23 cellular contexts compared by ENCODE assay signal in genomic region chr12:99957866-99958466, GRCh38. TPM values are rescaled to one million over a fixed set of nuclear protein-coding genes. Genes with fewer than 3 reads are reported as not detected.
DNase-seq lines count a peak whose midpoint lies in the region; ATAC-seq, FAIRE-seq and TF ChIP-seq lines count a peak whose summit lies in the region.
"Had no signal": no experiment of that assay in that cellular context is flagged by ENCODE, and none has a peak within 500 bp of the region (broad histone marks: within the 10 kb centered on the region; RNA-seq: fewer than 3 reads in every experiment).

No MANE protein-coding gene starts in this region.

- in situ Hi-C loops in GM23248 (cut with MboI) = no loop called here

- no peak overlapping the region for H2AFZ ChIP-seq in GM23248

- DNase-seq in M059J (ENCODE audit: low read depth) = peak; percentile 6
- DNase-seq in cerebellum (ENCODE audit: low spot score) = peak; percentile 42
- no peak for DNase-seq in psoas muscle
- no peak for DNase-seq in NCI-H446 treated with DMSO at 0.1 percent for 48 hours (lab: John Stamatoyannopoulos, UW)
- no peak for DNase-seq in GM23248
- no peak for DNase-seq in HTR-8/SVneo (ENCODE audit: insufficient read length, low spot score)
- DNase-seq: CD8-positive, alpha-beta T cell; DMS153; GF-D8; H7; KBM-7; MV-4-11; NCI-H1694; NCI-H2081 treated with DMSO at 0.1 percent for 48 hours; NCI-H446; NK-92 treated with Interleukin-12 subunit alpha and Interleukin-12 subunit beta, amount 100 ng/mL, for 24 hours; SIG-M5; SK-N-SH had no signal

- H3K79me2 ChIP-seq in GM23248 (ENCODE audit: insufficient read depth) = no peaks in the 10 kb centered on the region

- H3K9me3 ChIP-seq in psoas muscle (no peaks in the 10 kb centered on the region), GM23248 (ENCODE audit: low read depth) (no peaks in the 10 kb centered on the region)
- H3K9me3 ChIP-seq: SK-N-SH had no signal

- no peaks in the 10 kb centered on the region for H4K20me1 ChIP-seq in GM23248 (ENCODE audit: insufficient read depth)

- H3K9ac ChIP-seq in GM23248 = no peak overlapping the region
- H3K9ac ChIP-seq: SK-N-SH had no signal

- H3K36me3 ChIP-seq in psoas muscle (ENCODE audit: insufficient read depth in 1 of 2, low read depth in 1 of 2) (no peaks in the 10 kb centered on the region), GM23248 (ENCODE audit: low read depth) (no peaks in the 10 kb centered on the region)

- no peaks in the 10 kb centered on the region for H3K4me1 ChIP-seq in psoas muscle
- H3K4me1 ChIP-seq in GM23248 (ENCODE audit: insufficient read depth) = peaks cover 5% of the 10 kb centered on the region; the same call in 1 of the 2 replicates

- H3K4me2 ChIP-seq in GM23248 (ENCODE audit: unreplicated experiment) = no peak overlapping the region
- H3K4me2 ChIP-seq: SK-N-SH had no signal

- no peaks in the 10 kb centered on the region for H3K9me2 ChIP-seq in GM23248 (ENCODE audit: insufficient read depth)
- H3K9me2 ChIP-seq: SK-N-SH had no signal

- H3K4me3 ChIP-seq in psoas muscle (no peak overlapping the region), GM23248 (no peak overlapping the region)

- FAIRE-seq in HTR-8/SVneo (lab: Jason Lieb, UNC) = no peak
- FAIRE-seq: GM19239 had no signal

- TF ChIP-seq CTCF in C4-2B (conservative IDR thresholded peaks at IDR 0.05) = no peak
- TF ChIP-seq CTCF in psoas muscle (IDR thresholded peaks at IDR 0.05) = no peak

- ATAC-seq in psoas muscle = peak in 3 of 4 donors; percentile 40 to 59 (median 51)
- ATAC-seq: CD8-positive, alpha-beta T cell; Panc1 had no signal

- H3K27ac ChIP-seq in C4-2B = peak overlapping the region; percentile 57
- no peak overlapping the region for H3K27ac ChIP-seq in psoas muscle
- no peak overlapping the region for H3K27ac ChIP-seq in GM23248
- H3K27ac ChIP-seq: HL-60 had no signal

- 41 to 49% (median 45%) methylated on average over 4 of the region's 4 CpGs for whole genome bisulfite sequencing in psoas muscle, 3 donors
- WGBS in GM23248 (ENCODE audit: low coverage in 1 of 2, low lambda C conversion rate in 2 of 2, missing lambda C conversion rate in 2 of 2), 2 experiments = 54 to 61% methylated on average over 4 of the region's 4 CpGs

- H3K27me3 ChIP-seq in psoas muscle (ENCODE audit: insufficient read depth in 3 of 3, low read length in 2 of 3) = no peaks in the 10 kb centered on the region
- peaks cover 20% of the 10 kb centered on the region for H3K27me3 ChIP-seq in GM23248 (replicated peaks; ENCODE audit: insufficient read depth)

- intact Hi-C loops in psoas muscle (cut with DNase I) = no loop called here

- no peaks in the 10 kb centered on the region for H3F3A ChIP-seq in GM23248 (ENCODE audit: insufficient read depth)

RNA-seq across cellular contexts. Expression of gene ANKS1B, which starts 26.8 kb away (rescaled TPM):
- total RNA-seq in M059J (2014; rRNA removed; shearing (Covaris generic)) = 0.52 and 4.1 TPM in 2 replicates
- 331 TPM for total RNA-seq in cerebellum
- 1 to 10 TPM; 3.6 to 7.4 (median 4.2) TPM for total RNA-seq in psoas muscle
- 1 to 10 TPM in 2 of 3 donors, under 1 TPM in 1; 0.46 to 2.4 (median 1.1) TPM for polyA plus RNA-seq in psoas muscle
- not detected in 2 replicates for total RNA-seq in GM23248 (2014; rRNA removed; shearing (Covaris generic))
- not detected in 2 replicates for polyA plus RNA-seq in GM23248 (2016; fragmentation: Nextera tagmentation; extraction: Ambion mirVana)
- total RNA-seq: CD8-positive, alpha-beta T cell; HT-29 had no signal

Comparison
In these comparisons a context has a peak if more than half of its experiments do, and no peak if none do; other contexts are left out.
1. DNase-seq: peak in M059J (single experiment) and cerebellum (single experiment); none in psoas muscle (0 of 2), NCI-H446 treated with DMSO at 0.1 percent for 48 hours (single experiment), GM23248 (single experiment) and HTR-8/SVneo (single experiment).
2. RNA of gene ANKS1B, which starts 26.8 kb away (total RNA-seq): 331 TPM in cerebellum (single experiment); 3.6 to 7.4 TPM in psoas muscle, 0.52 to 4.1 TPM in M059J and not detected in GM23248; every median in the first group is over 10 times any median in the second.